ENCODE assay signal across 1 cellular context in the genomic region with DNA sequence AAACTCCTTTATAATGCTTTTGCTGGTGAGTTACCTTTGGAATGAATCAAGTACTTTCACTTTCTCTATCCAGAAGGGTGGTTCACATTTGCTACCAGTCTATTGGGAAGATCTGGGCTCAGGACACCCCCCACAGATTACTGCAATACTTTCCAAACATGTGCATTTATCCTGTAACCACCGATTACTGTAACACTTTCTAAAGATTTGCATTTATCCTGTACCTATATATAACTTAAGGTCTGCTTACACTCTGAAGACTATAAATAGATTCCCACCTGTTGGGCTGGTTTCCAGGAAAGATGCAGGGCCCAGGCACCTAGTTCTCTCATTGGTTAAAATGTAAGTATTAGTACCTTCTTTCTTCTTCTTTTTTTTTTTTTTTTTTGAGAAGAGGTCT.
TF ChIP-seq lines count a peak whose summit lies in the region.

No MANE protein-coding gene starts in this region.

TF ChIP-seq in GM23338, 12 proteins besides CTCF, POLR2A, EP300 and RAD21 (continued from another document):
- TF ChIP-seq, protein P1, sequence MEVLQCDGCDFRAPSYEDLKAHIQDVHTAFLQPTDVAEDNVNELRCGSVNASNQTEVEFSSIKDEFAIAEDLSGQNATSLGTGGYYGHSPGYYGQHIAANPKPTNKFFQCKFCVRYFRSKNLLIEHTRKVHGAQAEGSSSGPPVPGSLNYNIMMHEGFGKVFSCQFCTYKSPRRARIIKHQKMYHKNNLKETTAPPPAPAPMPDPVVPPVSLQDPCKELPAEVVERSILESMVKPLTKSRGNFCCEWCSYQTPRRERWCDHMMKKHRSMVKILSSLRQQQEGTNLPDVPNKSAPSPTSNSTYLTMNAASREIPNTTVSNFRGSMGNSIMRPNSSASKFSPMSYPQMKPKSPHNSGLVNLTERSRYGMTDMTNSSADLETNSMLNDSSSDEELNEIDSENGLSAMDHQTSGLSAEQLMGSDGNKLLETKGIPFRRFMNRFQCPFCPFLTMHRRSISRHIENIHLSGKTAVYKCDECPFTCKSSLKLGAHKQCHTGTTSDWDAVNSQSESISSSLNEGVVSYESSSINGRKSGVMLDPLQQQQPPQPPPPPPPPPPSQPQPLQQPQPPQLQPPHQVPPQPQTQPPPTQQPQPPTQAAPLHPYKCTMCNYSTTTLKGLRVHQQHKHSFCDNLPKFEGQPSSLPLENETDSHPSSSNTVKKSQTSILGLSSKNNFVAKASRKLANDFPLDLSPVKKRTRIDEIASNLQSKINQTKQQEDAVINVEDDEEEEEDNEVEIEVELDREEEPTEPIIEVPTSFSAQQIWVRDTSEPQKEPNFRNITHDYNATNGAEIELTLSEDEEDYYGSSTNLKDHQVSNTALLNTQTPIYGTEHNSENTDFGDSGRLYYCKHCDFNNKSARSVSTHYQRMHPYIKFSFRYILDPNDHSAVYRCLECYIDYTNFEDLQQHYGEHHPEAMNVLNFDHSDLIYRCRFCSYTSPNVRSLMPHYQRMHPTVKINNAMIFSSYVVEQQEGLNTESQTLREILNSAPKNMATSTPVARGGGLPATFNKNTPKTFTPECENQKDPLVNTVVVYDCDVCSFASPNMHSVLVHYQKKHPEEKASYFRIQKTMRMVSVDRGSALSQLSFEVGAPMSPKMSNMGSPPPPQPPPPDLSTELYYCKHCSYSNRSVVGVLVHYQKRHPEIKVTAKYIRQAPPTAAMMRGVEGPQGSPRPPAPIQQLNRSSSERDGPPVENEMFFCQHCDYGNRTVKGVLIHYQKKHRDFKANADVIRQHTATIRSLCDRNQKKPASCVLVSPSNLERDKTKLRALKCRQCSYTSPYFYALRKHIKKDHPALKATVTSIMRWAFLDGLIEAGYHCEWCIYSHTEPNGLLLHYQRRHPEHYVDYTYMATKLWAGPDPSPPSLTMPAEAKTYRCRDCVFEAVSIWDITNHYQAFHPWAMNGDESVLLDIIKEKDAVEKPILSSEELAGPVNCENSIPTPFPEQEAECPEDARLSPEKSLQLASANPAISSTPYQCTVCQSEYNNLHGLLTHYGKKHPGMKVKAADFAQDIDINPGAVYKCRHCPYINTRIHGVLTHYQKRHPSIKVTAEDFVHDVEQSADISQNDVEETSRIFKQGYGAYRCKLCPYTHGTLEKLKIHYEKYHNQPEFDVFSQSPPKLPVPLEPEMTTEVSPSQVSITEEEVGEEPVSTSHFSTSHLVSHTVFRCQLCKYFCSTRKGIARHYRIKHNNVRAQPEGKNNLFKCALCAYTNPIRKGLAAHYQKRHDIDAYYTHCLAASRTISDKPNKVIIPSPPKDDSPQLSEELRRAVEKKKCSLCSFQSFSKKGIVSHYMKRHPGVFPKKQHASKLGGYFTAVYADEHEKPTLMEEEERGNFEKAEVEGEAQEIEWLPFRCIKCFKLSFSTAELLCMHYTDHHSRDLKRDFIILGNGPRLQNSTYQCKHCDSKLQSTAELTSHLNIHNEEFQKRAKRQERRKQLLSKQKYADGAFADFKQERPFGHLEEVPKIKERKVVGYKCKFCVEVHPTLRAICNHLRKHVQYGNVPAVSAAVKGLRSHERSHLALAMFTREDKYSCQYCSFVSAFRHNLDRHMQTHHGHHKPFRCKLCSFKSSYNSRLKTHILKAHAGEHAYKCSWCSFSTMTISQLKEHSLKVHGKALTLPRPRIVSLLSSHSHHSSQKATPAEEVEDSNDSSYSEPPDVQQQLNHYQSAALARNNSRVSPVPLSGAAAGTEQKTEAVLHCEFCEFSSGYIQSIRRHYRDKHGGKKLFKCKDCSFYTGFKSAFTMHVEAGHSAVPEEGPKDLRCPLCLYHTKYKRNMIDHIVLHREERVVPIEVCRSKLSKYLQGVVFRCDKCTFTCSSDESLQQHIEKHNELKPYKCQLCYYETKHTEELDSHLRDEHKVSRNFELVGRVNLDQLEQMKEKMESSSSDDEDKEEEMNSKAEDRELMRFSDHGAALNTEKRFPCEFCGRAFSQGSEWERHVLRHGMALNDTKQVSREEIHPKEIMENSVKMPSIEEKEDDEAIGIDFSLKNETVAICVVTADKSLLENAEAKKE (CRISPR knock-in tag; IDR thresholded peaks at IDR 0.05), result no peak
- TF ChIP-seq EZH2 (IDR thresholded peaks at IDR 0.05; ENCODE audit: low read depth, unreplicated experiment) (no peak), NANOG (IDR thresholded peaks at IDR 0.05; ENCODE audit: borderline replicate concordance) (no peak), POLR2AphosphoS5 (IDR thresholded peaks at IDR 0.05; ENCODE audit: low read depth) (no peak), EZH2phosphoT487 (IDR thresholded peaks at IDR 0.05; ENCODE audit: unreplicated experiment) (no peak), ZNF114 (CRISPR knock-in tag; IDR thresholded peaks at IDR 0.05) (no peak), CREB1 (CRISPR knock-in tag; IDR thresholded peaks at IDR 0.05; ENCODE audit: low read depth) (no peak)
- TF ChIP-seq, protein P2, sequence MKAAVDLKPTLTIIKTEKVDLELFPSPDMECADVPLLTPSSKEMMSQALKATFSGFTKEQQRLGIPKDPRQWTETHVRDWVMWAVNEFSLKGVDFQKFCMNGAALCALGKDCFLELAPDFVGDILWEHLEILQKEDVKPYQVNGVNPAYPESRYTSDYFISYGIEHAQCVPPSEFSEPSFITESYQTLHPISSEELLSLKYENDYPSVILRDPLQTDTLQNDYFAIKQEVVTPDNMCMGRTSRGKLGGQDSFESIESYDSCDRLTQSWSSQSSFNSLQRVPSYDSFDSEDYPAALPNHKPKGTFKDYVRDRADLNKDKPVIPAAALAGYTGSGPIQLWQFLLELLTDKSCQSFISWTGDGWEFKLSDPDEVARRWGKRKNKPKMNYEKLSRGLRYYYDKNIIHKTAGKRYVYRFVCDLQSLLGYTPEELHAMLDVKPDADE (IDR thresholded peaks at IDR 0.05), result no peak
- TF ChIP-seq, protein P3, sequence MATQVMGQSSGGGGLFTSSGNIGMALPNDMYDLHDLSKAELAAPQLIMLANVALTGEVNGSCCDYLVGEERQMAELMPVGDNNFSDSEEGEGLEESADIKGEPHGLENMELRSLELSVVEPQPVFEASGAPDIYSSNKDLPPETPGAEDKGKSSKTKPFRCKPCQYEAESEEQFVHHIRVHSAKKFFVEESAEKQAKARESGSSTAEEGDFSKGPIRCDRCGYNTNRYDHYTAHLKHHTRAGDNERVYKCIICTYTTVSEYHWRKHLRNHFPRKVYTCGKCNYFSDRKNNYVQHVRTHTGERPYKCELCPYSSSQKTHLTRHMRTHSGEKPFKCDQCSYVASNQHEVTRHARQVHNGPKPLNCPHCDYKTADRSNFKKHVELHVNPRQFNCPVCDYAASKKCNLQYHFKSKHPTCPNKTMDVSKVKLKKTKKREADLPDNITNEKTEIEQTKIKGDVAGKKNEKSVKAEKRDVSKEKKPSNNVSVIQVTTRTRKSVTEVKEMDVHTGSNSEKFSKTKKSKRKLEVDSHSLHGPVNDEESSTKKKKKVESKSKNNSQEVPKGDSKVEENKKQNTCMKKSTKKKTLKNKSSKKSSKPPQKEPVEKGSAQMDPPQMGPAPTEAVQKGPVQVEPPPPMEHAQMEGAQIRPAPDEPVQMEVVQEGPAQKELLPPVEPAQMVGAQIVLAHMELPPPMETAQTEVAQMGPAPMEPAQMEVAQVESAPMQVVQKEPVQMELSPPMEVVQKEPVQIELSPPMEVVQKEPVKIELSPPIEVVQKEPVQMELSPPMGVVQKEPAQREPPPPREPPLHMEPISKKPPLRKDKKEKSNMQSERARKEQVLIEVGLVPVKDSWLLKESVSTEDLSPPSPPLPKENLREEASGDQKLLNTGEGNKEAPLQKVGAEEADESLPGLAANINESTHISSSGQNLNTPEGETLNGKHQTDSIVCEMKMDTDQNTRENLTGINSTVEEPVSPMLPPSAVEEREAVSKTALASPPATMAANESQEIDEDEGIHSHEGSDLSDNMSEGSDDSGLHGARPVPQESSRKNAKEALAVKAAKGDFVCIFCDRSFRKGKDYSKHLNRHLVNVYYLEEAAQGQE (IDR thresholded peaks at IDR 0.05; ENCODE audit: unreplicated experiment), result no peak
TF ChIP-seq in GM23338: peak in this region for 0.
